In the genomic region with DNA sequence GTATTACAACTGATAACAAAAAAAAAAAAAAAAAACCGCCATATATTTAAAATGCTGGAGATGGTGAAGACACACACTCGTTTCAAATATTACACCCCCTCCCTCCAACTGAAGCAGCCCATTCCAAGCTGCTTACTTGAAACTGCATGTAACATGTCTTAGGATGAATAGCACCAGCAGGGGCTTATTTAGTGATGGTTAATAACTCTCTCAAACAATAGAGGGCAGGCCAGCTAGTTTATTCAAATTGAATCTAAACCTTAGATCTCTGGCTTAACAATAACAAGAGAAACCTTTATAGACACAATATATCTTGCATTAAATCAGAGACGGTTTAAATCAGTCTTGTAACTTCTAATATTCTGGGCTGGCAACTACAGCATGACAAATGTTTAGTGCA, we compare ENCODE assay signal across 16 cellular contexts. TPM values are rescaled to one million over a fixed set of nuclear protein-coding genes. Genes with fewer than 3 reads are reported as not detected.
DNase-seq lines count a peak whose midpoint lies in the region; ATAC-seq and TF ChIP-seq lines count a peak whose summit lies in the region.
"Had no signal": no experiment of that assay in that cellular context is flagged by ENCODE, and none has a peak within 500 bp of the region (broad histone marks: within the 10 kb centered on the region; RNA-seq: fewer than 3 reads in every experiment).

No MANE protein-coding gene starts in this region.

- H3K36me3 Mint-ChIP-seq in Caco-2 (ENCODE audit: insufficient read depth, unreplicated experiment), result peaks cover 69% of the 10 kb centered on the region
- H3K36me3 Mint-ChIP-seq in memory B cell, result peaks cover 21% of the 10 kb centered on the region

- no peaks in the 10 kb centered on the region for H3K4me1 Mint-ChIP-seq in Caco-2 (ENCODE audit: low read depth, unreplicated experiment)
- H3K4me1 Mint-ChIP-seq in memory B cell, result peaks cover 11% of the 10 kb centered on the region

- H3K4me3 Mint-ChIP-seq in Caco-2 (ENCODE audit: unreplicated experiment) (no peak overlapping the region), memory B cell (no peak overlapping the region)
- H3K4me3 Mint-ChIP-seq: activated CD4-positive, alpha-beta T cell treated with anti-CD3 and anti-CD28 coated beads, Interleukin-2, amount 10 ng/mL, durations not matched to agents 24 days and 14 days; activated T-cell treated with anti-CD3 and anti-CD28 coated beads, Interleukin-2, amount 50 U/mL, for 72 hours; CD4-positive, alpha-beta memory T cell had no signal

- H3K4me1 ChIP-seq in Caco-2, result no peaks in the 10 kb centered on the region
- H3K4me1 ChIP-seq: left lung, SJCRH30 had no signal

- no peaks in the 10 kb centered on the region for H3K9me3 ChIP-seq in Caco-2
- H3K9me3 ChIP-seq: left lung, SJCRH30 had no signal

- DNase-seq in Caco-2 (peak in 1 of 2 experiments; percentile 14), Kasumi-1 (lab: John Stamatoyannopoulos, UW) (peak; percentile 14 to 38), memory B cell (ENCODE audit: low spot score in 2 of 2) (no peak), GF-D8 (lab: John Stamatoyannopoulos, UW) (no peak)
- no peak for DNase-seq in activated T-cell treated with anti-CD3 and anti-CD28 coated beads, Interleukin-2, amount 50 U/mL, for 1 hour
- DNase-seq: activated CD4-positive, alpha-beta T cell treated with anti-CD3 and anti-CD28 coated beads, Interleukin-2, amount 10 ng/mL, durations not matched to agents 24 days and 14 days; activated T-cell treated with anti-CD3 and anti-CD28 coated beads, Interleukin-2, amount 50 U/mL, for 72 hours; CD4-positive, alpha-beta memory T cell; left lung; NCI-H774; SJCRH30; stimulated activated CD4-positive, alpha-beta T cell treated with anti-CD3 and anti-CD28 coated beads, Interleukin-15, amount 100 ng/mL, for 24 hours had no signal

- peak; percentile 57 for ATAC-seq in memory B cell (ENCODE audit: low read depth)
- ATAC-seq in HG02763 (IDR thresholded peaks at IDR 0.05; ENCODE audit: unreplicated experiment), result no peak
- ATAC-seq: activated T-cell treated with anti-CD3 and anti-CD28 coated beads, Interleukin-2, amount 50 U/mL, for 72 hours; left lung had no signal

- H3K9me3 Mint-ChIP-seq in Caco-2 (ENCODE audit: unreplicated experiment) (no peaks in the 10 kb centered on the region), memory B cell (no peaks in the 10 kb centered on the region)
- H3K9me3 Mint-ChIP-seq: activated CD4-positive, alpha-beta T cell treated with anti-CD3 and anti-CD28 coated beads, Interleukin-2, amount 10 ng/mL, durations not matched to agents 24 days and 14 days; activated T-cell treated with anti-CD3 and anti-CD28 coated beads, Interleukin-2, amount 50 U/mL, for 72 hours had no signal

- TF ChIP-seq CTCF in Caco-2 (IDR thresholded peaks at IDR 0.05; ENCODE audit: insufficient read depth in 1 of 2, low read depth in 1 of 2, low read length in 1 of 2, severe bottlenecking in 1 of 2, unreplicated experiment in 1 of 2) (peak; percentile 42), VCaP (conservative IDR thresholded peaks at IDR 0.05) (peak; percentile 43)

- H3K27ac Mint-ChIP-seq in Caco-2 (ENCODE audit: unreplicated experiment), result no peak overlapping the region
- peak overlapping the region; percentile 17 for H3K27ac Mint-ChIP-seq in memory B cell
- H3K27ac Mint-ChIP-seq: activated CD4-positive, alpha-beta T cell treated with anti-CD3 and anti-CD28 coated beads, Interleukin-2, amount 10 ng/mL, durations not matched to agents 24 days and 14 days; activated T-cell treated with anti-CD3 and anti-CD28 coated beads, Interleukin-2, amount 50 U/mL, for 72 hours had no signal

- BruUV-seq in Caco-2 (replicated peaks; lab: Mats Ljungman, UMichigan), result no TSS peak

- H3K36me3 ChIP-seq in Caco-2 (ENCODE audit: control insufficient read depth, insufficient read depth, low read length), result peaks cover 10% of the 10 kb centered on the region

- H3K27ac ChIP-seq in VCaP, result 0 out of 2 replicates have a peak overlapping the region, but pooled peaks have one; percentile 32
- H3K27ac ChIP-seq: epithelial cell of prostate, left lung, SJCRH30 had no signal

- POLR2A ChIA-PET in Caco-2 (lab: Charles Lee), result interaction anchor here (1.0 kb wide), 1 partner anchor 80 kb away, joined by 5 read pairs; no protein-coding TSS in a partner anchor

- H3K4me3 ChIP-seq in Caco-2 (ENCODE audit: low read depth, low read length), result no peak overlapping the region
- H3K4me3 ChIP-seq: left lung, SJCRH30 had no signal

- intact Hi-C loops in Caco-2 (cut with micrococcal nuclease; ENCODE audit: unreplicated experiment), result no loop called here

- H3K27me3 Mint-ChIP-seq in Caco-2 (ENCODE audit: insufficient read depth, unreplicated experiment), result no peaks in the 10 kb centered on the region
- no peaks in the 10 kb centered on the region for H3K27me3 Mint-ChIP-seq in memory B cell
- H3K27me3 Mint-ChIP-seq: CD4-positive, alpha-beta memory T cell had no signal

- CTCF ChIA-PET in Caco-2 (lab: Charles Lee), result interaction anchor here (1.1 to 1.8 kb wide), 4 partner anchors 12 to 275 kb away, joined by 4 to 21 read pairs (median 8); no protein-coding TSS in a partner anchor

- no peaks in the 10 kb centered on the region for H3K27me3 ChIP-seq in Caco-2 (replicated peaks; ENCODE audit: control insufficient read depth, insufficient read depth, low read length)
- H3K27me3 ChIP-seq: left lung, SJCRH30 had no signal

RNA-seq across cellular contexts. Expression of gene JPH2, which starts 9.3 kb away (rescaled TPM):
- total RNA-seq in Caco-2 (2022), result 10.5 and 11.1 TPM in 2 replicates
- total RNA-seq: CD4-positive, alpha-beta memory T cell; pulmonary artery endothelial cell had no signal

RNA-seq across cellular contexts. Expression of gene OSER1, which starts 14.3 kb away (rescaled TPM):
- total RNA-seq in Caco-2 (2022), result 79.7 and 82.3 TPM in 2 replicates

RNA-seq across cellular contexts. Expression of gene GDAP1L1, which starts 50.8 kb away (rescaled TPM):
- 2.5 and 4.2 TPM in 2 replicates for total RNA-seq in Caco-2 (2022)
- total RNA-seq: activated CD4-positive, alpha-beta T cell treated with anti-CD3 and anti-CD28 coated beads, Interleukin-2, amount 10 ng/mL, durations not matched to agents 24 days and 14 days; CD4-positive, alpha-beta memory T cell; left lung; pulmonary artery endothelial cell; SJCRH30 had no signal

Comparison
In these comparisons a context has a peak if more than half of its experiments do, and no peak if none do; other contexts are left out.
1. DNase-seq: peak in Kasumi-1 (2 of 2); none in memory B cell (0 of 2), GF-D8 (single experiment) and activated T-cell treated with anti-CD3 and anti-CD28 coated beads, Interleukin-2, amount 50 U/mL, for 1 hour (single experiment).